ENCODE assay signal across 8 cellular contexts in the genomic region with DNA sequence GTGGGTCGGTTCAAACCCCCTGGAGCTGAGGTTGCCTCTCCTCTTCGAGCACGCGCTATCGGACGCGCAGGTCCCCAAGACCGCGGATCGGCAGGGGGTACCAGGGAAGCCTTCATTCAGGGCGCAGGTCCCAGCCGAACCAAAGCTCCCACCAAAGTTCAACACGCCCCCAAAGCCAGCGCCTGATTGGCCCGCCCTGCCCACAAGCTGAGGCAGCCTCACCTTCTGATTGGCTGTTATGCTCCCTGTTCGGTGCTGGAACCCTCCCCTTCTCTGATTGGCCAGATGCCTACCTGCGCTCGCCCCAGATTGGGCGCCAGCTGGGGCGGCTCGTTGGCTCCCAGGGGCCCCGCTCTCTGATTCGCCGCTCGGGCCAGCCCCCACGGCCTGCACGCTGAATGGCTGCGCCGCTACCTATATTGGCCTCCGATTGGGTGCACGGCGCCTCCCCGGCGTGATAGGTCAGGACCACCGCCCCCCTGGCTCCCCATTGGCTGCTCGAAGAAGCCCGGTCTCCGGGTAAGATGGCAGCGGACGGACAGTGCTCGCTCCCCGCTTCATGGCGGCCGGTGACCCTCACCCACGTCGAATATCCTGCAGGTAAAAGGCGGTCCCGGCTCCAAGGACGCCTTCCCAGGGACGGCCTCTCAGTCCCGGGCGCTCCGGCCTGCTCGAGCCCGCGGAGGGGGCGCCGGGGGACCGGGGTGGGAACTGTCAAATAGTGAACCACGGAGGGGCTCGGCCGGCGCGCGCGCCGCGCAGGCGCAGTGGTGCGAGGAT. TPM values are rescaled to one million over a fixed set of nuclear protein-coding genes. Genes with fewer than 3 reads are reported as not detected.
DNase-seq lines count a peak whose midpoint lies in the region; ATAC-seq, FAIRE-seq and TF ChIP-seq lines count a peak whose summit lies in the region.

Gene DOLPP1, plus strand, starts transcription at position 504 of the 780 bp plus-strand sequence. Its CDS starts 21 bp downstream, at position 525.

- peak; percentile 91 for ATAC-seq in GM18502 (IDR thresholded peaks at IDR 0.05; ENCODE audit: poor library complexity, unreplicated experiment)
- ATAC-seq in HG02970 (IDR thresholded peaks at IDR 0.05; ENCODE audit: low FRiP score, unreplicated experiment), result peak; percentile 94
- ATAC-seq in right cardiac atrium, result peak; percentile 99

- H3K36me3 ChIP-seq in astrocyte (ENCODE audit: insufficient read depth, low read length), result peaks cover 2% of the 10 kb centered on the region
- H3K36me3 ChIP-seq in vagina, result no peaks in the 10 kb centered on the region

- H3K36me3 Mint-ChIP-seq in T-helper 2 cell treated with Interferon-gamma antibody and Interleukin-4, amounts not matched to agents 5 μg/mL and 100 μg/mL, for 36 hours (ENCODE audit: low read depth), result no peaks in the 10 kb centered on the region
- peaks cover 4% of the 10 kb centered on the region for H3K36me3 Mint-ChIP-seq in astrocyte (ENCODE audit: low read depth, unreplicated experiment)

- H3K27me3 Mint-ChIP-seq in T-helper 2 cell treated with Interferon-gamma antibody and Interleukin-4, amounts not matched to agents 5 μg/mL and 100 μg/mL, for 36 hours (ENCODE audit: low read depth), result no peaks in the 10 kb centered on the region
- no peaks in the 10 kb centered on the region for H3K27me3 Mint-ChIP-seq in astrocyte (ENCODE audit: low read depth, unreplicated experiment)

- intact Hi-C loops in right cardiac atrium (cut with DNase I), result no loop called here
- intact Hi-C loops in vagina (cut with DNase I), result no loop called here

- under 1% methylated on average over 70 of the region's 70 CpGs for WGBS in right cardiac atrium

- H3K4me1 Mint-ChIP-seq in T-helper 2 cell treated with Interferon-gamma antibody and Interleukin-4, amounts not matched to agents 5 μg/mL and 100 μg/mL, for 36 hours (ENCODE audit: low read depth), result peaks cover 8% of the 10 kb centered on the region
- no peaks in the 10 kb centered on the region for H3K4me1 Mint-ChIP-seq in astrocyte (ENCODE audit: low read depth, unreplicated experiment)

- FAIRE-seq in astrocyte (lab: Jason Lieb, UNC), result no peak

- H3K9me3 Mint-ChIP-seq in T-helper 2 cell treated with Interferon-gamma antibody and Interleukin-4, amounts not matched to agents 5 μg/mL and 100 μg/mL, for 36 hours, result no peaks in the 10 kb centered on the region
- peaks cover 2% of the 10 kb centered on the region for H3K9me3 Mint-ChIP-seq in astrocyte (ENCODE audit: unreplicated experiment)

- peak within 1 kb of the TSS; percentile 99 for H3K4me2 ChIP-seq in astrocyte (ENCODE audit: low read length)

- peak in 1 of 2 donors; percentile 45 for TF ChIP-seq POLR2A in vagina (IDR thresholded peaks at IDR 0.05)

- TF ChIP-seq CTCF in astrocyte (IDR thresholded peaks at IDR 0.05; ENCODE audit: insufficient read depth, low read depth, low read length), result no peak
- TF ChIP-seq CTCF in vagina (IDR thresholded peaks at IDR 0.05), result peak in 1 of 3 experiments; percentile 20

- peak within 1 kb of the TSS; percentile 91 for H3K4me3 Mint-ChIP-seq in T-helper 2 cell treated with Interferon-gamma antibody and Interleukin-4, amounts not matched to agents 5 μg/mL and 100 μg/mL, for 36 hours
- H3K4me3 Mint-ChIP-seq in astrocyte (ENCODE audit: unreplicated experiment), result peak within 1 kb of the TSS; percentile 85

- H3K27me3 ChIP-seq in astrocyte (ENCODE audit: insufficient read depth, low read length) (no peaks in the 10 kb centered on the region), right cardiac atrium (ENCODE audit: control insufficient read depth, insufficient read depth) (no peaks in the 10 kb centered on the region), vagina (no peaks in the 10 kb centered on the region)

- peaks cover 27% of the 10 kb centered on the region for H4K20me1 ChIP-seq in astrocyte (ENCODE audit: insufficient read depth, low read length)

- H3K4me3 ChIP-seq in astrocyte (ENCODE audit: insufficient read depth, low read depth, low read length), result peak within 1 kb of the TSS; percentile 91
- peak within 1 kb of the TSS; percentile 67 for H3K4me3 ChIP-seq in right cardiac atrium (ENCODE audit: low read length)
- H3K4me3 ChIP-seq in vagina, result peak within 1 kb of the TSS; percentile 55 to 85

- H3K79me2 ChIP-seq in astrocyte (ENCODE audit: insufficient read depth, low read length), result peaks cover 32% of the 10 kb centered on the region

- H3K27ac ChIP-seq in astrocyte (ENCODE audit: low read depth, low read length) (peak within 1 kb of the TSS; percentile 57), right cardiac atrium (ENCODE audit: low read length) (peak within 1 kb of the TSS; percentile 64), vagina (peak within 1 kb of the TSS; percentile 78)

- DNase-seq in NCI-H1930 (lab: John Stamatoyannopoulos, UW), result peak; percentile 97 to 98
- peak; percentile 99 for DNase-seq in T-helper 2 cell treated with Interferon-gamma antibody and Interleukin-4, amounts not matched to agents 5 μg/mL and 100 μg/mL, for 36 hours (ENCODE audit: low spot score)
- DNase-seq in astrocyte (ENCODE audit: low read depth), result peak; percentile 98
- peak; percentile 100 for DNase-seq in right cardiac atrium
- DNase-seq in pulmonary artery endothelial cell (ENCODE audit: low read depth, low spot score), result peak; percentile 99
- DNase-seq in vagina (ENCODE audit: extremely low spot score in 2 of 2), result peak in 1 of 2 donors; percentile 100

- H3K4me1 ChIP-seq in astrocyte (ENCODE audit: insufficient read depth, low read length), result peaks cover 12% of the 10 kb centered on the region
- H3K4me1 ChIP-seq in right cardiac atrium (ENCODE audit: control insufficient read depth, insufficient read depth, low read length), result peaks cover 5% of the 10 kb centered on the region
- H3K4me1 ChIP-seq in vagina, result peaks cover 18% of the 10 kb centered on the region

- H3K9me3 ChIP-seq in astrocyte (ENCODE audit: insufficient read depth, low read depth, low read length) (no peaks in the 10 kb centered on the region), right cardiac atrium (ENCODE audit: control insufficient read depth, low read length) (no peaks in the 10 kb centered on the region), vagina (no peaks in the 10 kb centered on the region)

- peak within 1 kb of the TSS; percentile 73 for H3K27ac Mint-ChIP-seq in T-helper 2 cell treated with Interferon-gamma antibody and Interleukin-4, amounts not matched to agents 5 μg/mL and 100 μg/mL, for 36 hours
- peak within 1 kb of the TSS; percentile 34 for H3K27ac Mint-ChIP-seq in astrocyte (ENCODE audit: unreplicated experiment)

- H2AFZ ChIP-seq in astrocyte (ENCODE audit: low read depth, low read length), result peak within 1 kb of the TSS; percentile 96

- peak within 1 kb of the TSS; percentile 94 for H3K9ac ChIP-seq in astrocyte (ENCODE audit: low read length)

RNA-seq across cellular contexts. Expression of gene DOLPP1, which starts in this region (rescaled TPM):
- total RNA-seq in astrocyte (14.9 and 17.9 TPM in 2 replicates), right cardiac atrium (1 to 10 TPM; 6.3 to 7.3 (median 6.8) TPM), pulmonary artery endothelial cell (10.4 and 18.4 TPM in 2 replicates), vagina (3.2 TPM)
- polyA plus RNA-seq in right cardiac atrium, result 3.3 TPM
